ENCODE assay signal across 2 cellular contexts in genomic region chrX:154987940-154988339, GRCh38.
TF ChIP-seq lines count a peak whose summit lies in the region.

No MANE protein-coding gene starts in this region.

TF ChIP-seq in K562, 482 proteins besides CTCF, POLR2A, EP300 and RAD21:
- TF ChIP-seq MEF2A (IDR thresholded peaks at IDR 0.05; ENCODE audit: control insufficient read depth, low read depth, low read length) (no peak), NR2C2 (CRISPR knock-in tag; IDR thresholded peaks at IDR 0.05) (no peak), NR2C2 (tag; IDR thresholded peaks at IDR 0.05) (no peak), NCOA2 (IDR thresholded peaks at IDR 0.05; ENCODE audit: partially characterized antibody in 2 of 2) (no peak), HSF4 (CRISPR knock-in tag; IDR thresholded peaks at IDR 0.05; ENCODE audit: borderline replicate concordance) (no peak), BHLHE40 (IDR thresholded peaks at IDR 0.05; ENCODE audit: low read length) (no peak), ZEB2 (IDR thresholded peaks at IDR 0.05) (no peak), TBP (optimal IDR thresholded peaks at IDR 0.05; ENCODE audit: low read depth, low read length) (no peak)

TF ChIP-seq in HepG2, 621 proteins besides CTCF, POLR2A, EP300 and RAD21 (continues in another document):
- TF ChIP-seq ZNF337 (CRISPR knock-in tag; IDR thresholded peaks at IDR 0.05; ENCODE audit: borderline replicate concordance, low read depth) (no peak), MAFG (CRISPR knock-in tag; IDR thresholded peaks at IDR 0.05) (no peak), ZHX2 (IDR thresholded peaks at IDR 0.05; ENCODE audit: low read depth) (no peak), ZHX2 (CRISPR knock-in tag; IDR thresholded peaks at IDR 0.05; ENCODE audit: borderline replicate concordance) (no peak), NR2F2 (IDR thresholded peaks at IDR 0.05; ENCODE audit: borderline replicate concordance, low read depth) (peak; percentile 82; the same call in 1 of the 2 replicates), THRA (CRISPR knock-in tag; IDR thresholded peaks at IDR 0.05; ENCODE audit: borderline replicate concordance) (0 out of 2 replicates have a peak, but pooled peaks have one; percentile 28), SNRNP70 (IDR thresholded peaks at IDR 0.05; ENCODE audit: low read depth, low read length) (no peak), CREM (IDR thresholded peaks at IDR 0.05) (peak; percentile 56; the same call in 1 of the 2 replicates), CREM (CRISPR knock-in tag; IDR thresholded peaks at IDR 0.05) (no peak), NCOA2 (CRISPR knock-in tag; IDR thresholded peaks at IDR 0.05) (peak; percentile 70), BCL6 (CRISPR knock-in tag; IDR thresholded peaks at IDR 0.05) (peak; percentile 71), ZNF121 (CRISPR knock-in tag; IDR thresholded peaks at IDR 0.05) (no peak), ZNF614 (CRISPR knock-in tag; IDR thresholded peaks at IDR 0.05; ENCODE audit: borderline replicate concordance) (peak; percentile 49; the same call in 1 of the 2 replicates), DPF2 (CRISPR knock-in tag; IDR thresholded peaks at IDR 0.05; ENCODE audit: borderline replicate concordance, low read depth) (peak; percentile 64; the same call in 1 of the 2 replicates), NR2F6 (IDR thresholded peaks at IDR 0.05) (peak; percentile 84), NR2F6 (CRISPR knock-in tag; IDR thresholded peaks at IDR 0.05) (peak; percentile 67), HNF4A (CRISPR knock-in tag; IDR thresholded peaks at IDR 0.05) (peak; percentile 27; the same call in 1 of the 2 replicates), PHB2 (IDR thresholded peaks at IDR 0.05; ENCODE audit: partially characterized antibody) (no peak), ZNF776 (CRISPR knock-in tag; IDR thresholded peaks at IDR 0.05) (no peak), MIXL1 (CRISPR knock-in tag; IDR thresholded peaks at IDR 0.05) (0 out of 2 replicates have a peak, but pooled peaks have one; percentile 68), RAD51 (IDR thresholded peaks at IDR 0.05; ENCODE audit: borderline replicate concordance) (no peak), FOXP1 (IDR thresholded peaks at IDR 0.05) (no peak), FOXP1 (CRISPR knock-in tag; IDR thresholded peaks at IDR 0.05) (peak; percentile 67; the same call in 1 of the 2 replicates), PPARG (CRISPR knock-in tag; conservative IDR thresholded peaks at IDR 0.05) (0 out of 2 replicates have a peak, but pooled peaks have one; percentile 34), KAT2B (IDR thresholded peaks at IDR 0.05; ENCODE audit: borderline replicate concordance, low read depth, low read length) (no peak), FOXA3 (CRISPR knock-in tag; IDR thresholded peaks at IDR 0.05) (peak; percentile 79), HNRNPL (IDR thresholded peaks at IDR 0.05; ENCODE audit: low read depth, low read length) (no peak), MAZ (IDR thresholded peaks at IDR 0.05; ENCODE audit: borderline replicate concordance, low read depth, low read length) (no peak), MAZ (CRISPR knock-in tag; IDR thresholded peaks at IDR 0.05; ENCODE audit: low read depth) (no peak), PBX3 (CRISPR knock-in tag; IDR thresholded peaks at IDR 0.05; ENCODE audit: borderline replicate concordance) (no peak), TCF7 (IDR thresholded peaks at IDR 0.05; ENCODE audit: low read depth) (peak; percentile 82), WIZ (CRISPR knock-in tag; IDR thresholded peaks at IDR 0.05) (no peak), ZBTB44 (CRISPR knock-in tag; IDR thresholded peaks at IDR 0.05) (no peak), SKI (IDR thresholded peaks at IDR 0.05; ENCODE audit: partially characterized antibody) (peak; percentile 38), ZNF280B (CRISPR knock-in tag; IDR thresholded peaks at IDR 0.05; ENCODE audit: borderline replicate concordance) (no peak), ZNF609 (CRISPR knock-in tag; IDR thresholded peaks at IDR 0.05; ENCODE audit: borderline replicate concordance) (peak; percentile 93), ZNF12 (CRISPR knock-in tag; IDR thresholded peaks at IDR 0.05) (no peak), ZUFSP (CRISPR knock-in tag; IDR thresholded peaks at IDR 0.05; ENCODE audit: borderline replicate concordance) (no peak), GATAD2A (CRISPR knock-in tag; IDR thresholded peaks at IDR 0.05) (peak; percentile 72; the same call in 1 of the 2 replicates), HDAC1 (CRISPR knock-in tag; IDR thresholded peaks at IDR 0.05) (peak; percentile 50; the same call in 1 of the 2 replicates), FOXA1 (IDR thresholded peaks at IDR 0.05) (no peak), FOXA1 (CRISPR knock-in tag; IDR thresholded peaks at IDR 0.05) (peak; percentile 85), SMAD3 (CRISPR knock-in tag; IDR thresholded peaks at IDR 0.05) (peak; percentile 29; the same call in 1 of the 2 replicates), HDAC2 (CRISPR knock-in tag; IDR thresholded peaks at IDR 0.05) (peak; percentile 71)
